Comparison of ENCODE assay signal across 7 cellular contexts in the genomic region with DNA sequence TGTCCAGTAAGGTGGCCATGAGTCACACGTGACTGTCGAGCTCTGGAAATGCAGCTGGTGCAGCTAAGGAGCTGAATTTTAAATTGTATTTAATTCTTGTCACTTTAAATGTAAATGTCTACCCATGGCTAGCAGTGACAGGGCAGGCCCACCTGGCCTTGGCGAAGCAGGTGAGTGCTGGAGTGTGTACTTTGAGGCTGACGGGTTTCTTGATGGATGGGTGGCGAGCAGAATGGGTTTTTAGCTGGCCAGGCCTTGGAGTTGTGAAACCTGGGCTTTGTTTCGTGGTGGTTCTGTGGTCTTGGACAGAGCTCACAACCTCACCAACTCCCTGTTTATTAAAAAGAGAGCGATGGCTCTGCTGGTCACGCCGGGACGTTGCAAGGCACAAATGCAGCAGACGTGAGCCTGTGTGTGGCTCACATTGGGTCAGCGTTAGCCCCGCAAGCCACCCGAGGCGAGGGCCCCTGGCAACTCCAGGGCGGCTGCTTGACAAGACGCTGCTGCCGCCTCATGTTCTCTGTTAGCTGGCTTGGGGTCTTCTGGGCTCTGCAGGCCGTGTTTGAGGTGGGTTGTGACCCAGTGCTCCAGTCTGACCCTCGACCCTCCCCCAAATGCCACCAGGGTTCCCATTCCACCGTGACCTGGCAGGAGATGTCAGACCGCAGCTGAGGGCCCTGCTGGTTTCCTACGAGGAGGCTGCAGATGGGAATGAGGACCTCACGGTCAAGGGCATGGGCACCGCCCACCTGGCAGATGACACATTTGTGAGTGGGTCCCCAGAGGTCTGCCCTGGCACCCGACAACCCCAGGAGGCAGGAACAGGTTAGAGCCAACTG.
A peak's percentile ranks its signal among the peaks of the same experiment; 100 is the strongest.
DNase-seq lines count a peak whose midpoint lies in the region; ATAC-seq, FAIRE-seq and TF ChIP-seq lines count a peak whose summit lies in the region.
"Not testable (repeated sequence)": the region's sequence is repeated elsewhere in the genome, so short reads cannot be mapped to it uniquely, and the experiment has no call there.

No MANE protein-coding gene starts in this region.

- H2AK5ac ChIP-seq in neuronal stem cell (ENCODE audit: low read depth, low read length) = not testable (repeated sequence)

- 16% methylated on average over 19 of the region's 26 CpGs for WGBS in K562 (ENCODE audit: insufficient coverage, low coverage, missing lambda C conversion rate)
- WGBS in HepG2 (ENCODE audit: low lambda C conversion rate) = 25% methylated on average over 21 of the region's 26 CpGs
- WGBS in neuronal stem cell (ENCODE audit: extremely low coverage in 2 of 2, insufficient read length in 2 of 2, insufficient replicate concordance in 1 of 2), 2 donors = no CpG with 5 or more reads among the region's 26 CpGs

- not testable (repeated sequence) for TF ChIP-seq RAD21 in K562 (CRISPR knock-in tag; conservative IDR thresholded peaks at IDR 0.05 in 1 of 2, IDR thresholded peaks at IDR 0.05 in 1 of 2); HepG2 (CRISPR knock-in tag; IDR thresholded peaks at IDR 0.05)

- FAIRE-seq in HTR-8/SVneo (lab: Jason Lieb, UNC) (peak; percentile 46), K562 (lab: Jason Lieb, UNC) (peak; percentile 55), HepG2 (lab: Jason Lieb, UNC) (peak; percentile 56)

- not testable (repeated sequence) for H2BK120ac ChIP-seq in neuronal stem cell (ENCODE audit: low read depth, low read length)

- H3K18ac ChIP-seq in neuronal stem cell (ENCODE audit: low read length) = not testable (repeated sequence)

- intact Hi-C loops in K562 (cut with micrococcal nuclease); HepG2 (cut with micrococcal nuclease; ENCODE audit: unreplicated experiment): not testable (repeated sequence)
- intact Hi-C loops in upper lobe of right lung (cut with DNase I) = loop anchor here (10.0 kb wide), 1 partner anchor 236 kb away; no protein-coding TSS in a partner anchor

- CTCF ChIA-PET in K562 (lab: Yijun Ruan, JAX; ENCODE audit: low intra/inter-chr PET ratio); HepG2 (lab: Yijun Ruan, JAX; ENCODE audit: low intra/inter-chr PET ratio, low total read pairs): not testable (repeated sequence)

- not testable (repeated sequence) for H3K4me2 ChIP-seq in K562 (ENCODE audit: insufficient read depth, low read length); HepG2 (ENCODE audit: low read depth, low read length)
- H3K4me2 ChIP-seq in neuronal stem cell (ENCODE audit: insufficient read depth, low read length, poor library complexity, severe bottlenecking) = peak overlapping the region; percentile 11

- not testable (repeated sequence) for H3K4me1 ChIP-seq in RWPE2 (ENCODE audit: insufficient read depth, poor library complexity, severe bottlenecking); K562 (replicated peaks in 1 of 2; ENCODE audit: control insufficient read depth in 2 of 2, insufficient read depth in 2 of 2, low read length in 2 of 2); HepG2 (ENCODE audit: insufficient read depth, low read length); neuronal stem cell (ENCODE audit: control insufficient read depth in 2 of 2, insufficient read depth in 1 of 2, low read depth in 1 of 2, low read length in 2 of 2); upper lobe of right lung

- not testable (repeated sequence) for H4K20me1 ChIP-seq in K562 (replicated peaks; ENCODE audit: control insufficient read depth, insufficient read depth, low read length); HepG2 (ENCODE audit: insufficient read depth, low read length)

- not testable (repeated sequence) for H3K4ac ChIP-seq in neuronal stem cell (ENCODE audit: low read length)

- H3K9me1 ChIP-seq in K562 (ENCODE audit: control insufficient read depth, insufficient read depth, low read length) = not testable (repeated sequence)

- not testable (repeated sequence) for H4K8ac ChIP-seq in neuronal stem cell (ENCODE audit: low read depth, low read length)

- not testable (repeated sequence) for H3K27ac ChIP-seq in RWPE2 (ENCODE audit: poor library complexity, severe bottlenecking); K562 (ENCODE audit: extremely low read depth, low read depth, low read length); HepG2 (ENCODE audit: extremely low read length, insufficient read depth, low read length); neuronal stem cell (replicated peaks; ENCODE audit: low read length); upper lobe of right lung

- not testable (repeated sequence) for H3K14ac ChIP-seq in neuronal stem cell (ENCODE audit: low read length)

- H2AFZ ChIP-seq in K562 (ENCODE audit: low read depth, low read length); HepG2 (ENCODE audit: low read length); neuronal stem cell (ENCODE audit: low read length): not testable (repeated sequence)

- in situ Hi-C loops in K562 (cut with MboI) = not testable (repeated sequence)
- in situ Hi-C loops in HepG2 (cut with HindIII; ENCODE audit: extremely low pct_ligation_motif_present, low pct_unique_long_range_greater_than_20kb) = loop anchor here (5.0 to 10.0 kb wide), 2 partner anchors 109 to 236 kb away; no protein-coding TSS in a partner anchor

- not testable (repeated sequence) for H3K79me2 ChIP-seq in K562 (ENCODE audit: control insufficient read depth, insufficient read depth, low read length); HepG2 (ENCODE audit: insufficient read depth, low read length)

- not testable (repeated sequence) for TF ChIP-seq EP300 in K562 (IDR thresholded peaks at IDR 0.05; ENCODE audit: low read length); HepG2 (IDR thresholded peaks at IDR 0.05; ENCODE audit: low read depth in 2 of 2, low read length in 2 of 2); HepG2 (CRISPR knock-in tag; IDR thresholded peaks at IDR 0.05; ENCODE audit: borderline replicate concordance)

- TF ChIP-seq CTCF in RWPE2 (IDR thresholded peaks at IDR 0.05; ENCODE audit: poor library complexity, severe bottlenecking); K562 (IDR thresholded peaks at IDR 0.05 in 2 of 3, conservative IDR thresholded peaks at IDR 0.05 in 1 of 3; ENCODE audit: insufficient read depth in 2 of 3, low read depth in 1 of 3, low read length in 3 of 3); HepG2 (CRISPR knock-in tag; IDR thresholded peaks at IDR 0.05); upper lobe of right lung (IDR thresholded peaks at IDR 0.05): not testable (repeated sequence)

- H3K9ac ChIP-seq in K562 (ENCODE audit: insufficient read depth in 1 of 2, low read depth in 2 of 2, low read length in 2 of 2); HepG2 (ENCODE audit: insufficient read depth, low read depth, low read length); neuronal stem cell (ENCODE audit: low read depth, low read length, poor library complexity): not testable (repeated sequence)

- not testable (repeated sequence) for H3K23ac ChIP-seq in neuronal stem cell (ENCODE audit: low read depth, low read length, poor library complexity)

- not testable (repeated sequence) for H3K79me1 ChIP-seq in neuronal stem cell (ENCODE audit: low read depth, low read length)

- H2BK12ac ChIP-seq in neuronal stem cell (ENCODE audit: low read length) = not testable (repeated sequence)

- not testable (repeated sequence) for ATAC-seq in RWPE2 (ENCODE audit: low read depth); K562; HepG2; upper lobe of right lung

- not testable (repeated sequence) for H3K27me3 ChIP-seq in RWPE2 (ENCODE audit: insufficient read depth, poor library complexity, severe bottlenecking); upper lobe of right lung
- H3K27me3 ChIP-seq in K562 (ENCODE audit: control insufficient read depth in 2 of 2, insufficient read depth in 2 of 2, low read length in 2 of 2) (peaks cover 11 to 80% of the 10 kb centered on the region in 2 experiments; a peak in 3 of 5 replicates), HepG2 (ENCODE audit: control insufficient read depth in 1 of 2, insufficient read depth in 2 of 2, low read length in 2 of 2) (peaks cover 17 to 75% of the 10 kb centered on the region in 2 experiments), neuronal stem cell (ENCODE audit: control insufficient read depth in 3 of 3, insufficient read depth in 3 of 3, low read depth in 1 of 3, low read length in 3 of 3) (peaks cover 0 to 17% (median 0%) of the 10 kb centered on the region in 3 experiments)

- POLR2A ChIA-PET in K562 (lab: Yijun Ruan, JAX); HepG2 (lab: Yijun Ruan, JAX): not testable (repeated sequence)

- H3K4me3 ChIP-seq in RWPE2 (ENCODE audit: severe bottlenecking); K562; HepG2 (replicated peaks in 1 of 3; ENCODE audit: insufficient read depth in 1 of 3, low read depth in 2 of 3, low read length in 3 of 3); neuronal stem cell (ENCODE audit: low read length in 2 of 2); upper lobe of right lung: not testable (repeated sequence)

- H2BK15ac ChIP-seq in neuronal stem cell (ENCODE audit: low read length) = not testable (repeated sequence)

- TF ChIP-seq POLR2A in K562 (conservative IDR thresholded peaks at IDR 0.05); HepG2 (IDR thresholded peaks at IDR 0.05; ENCODE audit: insufficient read depth in 1 of 2, low read depth in 2 of 2, low read length in 2 of 2): not testable (repeated sequence)

- BruUV-seq in K562 (replicated peaks; lab: Mats Ljungman, UMichigan); HepG2 (replicated peaks; lab: Mats Ljungman, UMichigan): not testable (repeated sequence)

- not testable (repeated sequence) for H3K36me3 ChIP-seq in RWPE2 (ENCODE audit: low read depth); K562 (ENCODE audit: control insufficient read depth, insufficient read depth, low read length); HepG2 (replicated peaks in 1 of 2; ENCODE audit: control insufficient read depth in 1 of 2, insufficient read depth in 2 of 2, low read length in 2 of 2); neuronal stem cell (replicated peaks in 1 of 2; ENCODE audit: control insufficient read depth in 2 of 2, insufficient read depth in 2 of 2, low read length in 2 of 2); upper lobe of right lung

- not testable (repeated sequence) for H3K9me3 ChIP-seq in RWPE2 (ENCODE audit: severe bottlenecking); K562 (replicated peaks; ENCODE audit: control insufficient read depth, insufficient read depth, low read depth, low read length); HepG2 (ENCODE audit: low read length); neuronal stem cell (replicated peaks in 1 of 2; ENCODE audit: control insufficient read depth in 2 of 2, insufficient read depth in 1 of 2, low read depth in 1 of 2, low read length in 2 of 2); upper lobe of right lung

- H4K91ac ChIP-seq in neuronal stem cell (ENCODE audit: low read depth, low read length, poor library complexity) = not testable (repeated sequence)

- H2BK5ac ChIP-seq in neuronal stem cell (ENCODE audit: low read length) = not testable (repeated sequence)

- DNase-seq in HTR-8/SVneo (ENCODE audit: insufficient read length, low spot score); K562 (ENCODE audit: extremely low read depth in 1 of 4, low spot score in 3 of 4); HepG2 (ENCODE audit: low spot score); neuronal stem cell (ENCODE audit: low spot score): not testable (repeated sequence)
- peak; percentile 41 for DNase-seq in RWPE2 (ENCODE audit: low spot score)
- peak; percentile 36 for DNase-seq in islet precursor cell
- DNase-seq in upper lobe of right lung = peak; percentile 52
